12 cellular contexts compared by ENCODE assay signal in the genomic region with DNA sequence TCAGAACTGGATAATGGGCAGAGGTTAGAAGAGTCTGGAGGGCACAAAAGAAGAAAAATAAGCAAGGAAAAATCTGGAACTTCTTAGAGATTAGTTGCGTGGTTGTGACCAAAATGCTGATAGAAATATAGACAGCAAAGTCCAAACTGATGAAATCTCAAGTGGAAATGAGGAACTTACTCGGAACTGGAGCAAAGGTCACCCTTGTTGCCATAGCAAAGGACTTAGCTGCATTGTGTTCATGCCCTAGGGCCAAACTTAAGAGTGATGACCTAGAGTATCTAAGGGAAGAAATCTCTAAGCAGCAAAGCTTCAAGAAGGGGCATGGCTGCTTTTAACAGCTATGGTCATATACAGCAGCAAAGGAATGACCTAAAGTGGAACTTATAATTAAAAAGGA.
DNase-seq lines count a peak whose midpoint lies in the region; TF ChIP-seq lines count a peak whose summit lies in the region.
"Had no signal": no experiment of that assay in that cellular context is flagged by ENCODE, and none has a peak within 500 bp of the region (broad histone marks: within the 10 kb centered on the region; RNA-seq: fewer than 3 reads in every experiment).

No MANE protein-coding gene starts in this region.

- H3K4me3 ChIP-seq in fibroblast of villous mesenchyme (ENCODE audit: low read depth, low read length), result no peak overlapping the region
- H3K4me3 ChIP-seq: heart right ventricle, thyroid gland had no signal

- no peaks in the 10 kb centered on the region for H3K4me1 Mint-ChIP-seq in activated naive CD4-positive, alpha-beta T cell treated with anti-CD3 and anti-CD28 coated beads, Interleukin-2, amount 10 ng/mL, durations not matched to agents 7 days and 5 days
- no peaks in the 10 kb centered on the region for H3K4me1 Mint-ChIP-seq in activated naive CD4-positive, alpha-beta T cell treated with anti-CD3 and anti-CD28 coated beads for 36 hours (ENCODE audit: low read depth)
- H3K4me1 Mint-ChIP-seq: activated CD4-positive, alpha-beta memory T cell treated with anti-CD3 and anti-CD28 coated beads, Interleukin-2, amount 10 ng/mL, durations not matched to agents 7 days and 5 days had no signal

- H3K27ac Mint-ChIP-seq in activated naive CD4-positive, alpha-beta T cell treated with anti-CD3 and anti-CD28 coated beads, Interleukin-2, amount 10 ng/mL, durations not matched to agents 7 days and 5 days, result no peak overlapping the region
- no peak overlapping the region for H3K27ac Mint-ChIP-seq in activated naive CD4-positive, alpha-beta T cell treated with anti-CD3 and anti-CD28 coated beads for 36 hours
- H3K27ac Mint-ChIP-seq: activated CD4-positive, alpha-beta memory T cell treated with anti-CD3 and anti-CD28 coated beads, Interleukin-2, amount 10 ng/mL, durations not matched to agents 7 days and 5 days had no signal

- no peaks in the 10 kb centered on the region for H3K27me3 Mint-ChIP-seq in activated naive CD4-positive, alpha-beta T cell treated with anti-CD3 and anti-CD28 coated beads, Interleukin-2, amount 10 ng/mL, durations not matched to agents 7 days and 5 days
- no peaks in the 10 kb centered on the region for H3K27me3 Mint-ChIP-seq in activated naive CD4-positive, alpha-beta T cell treated with anti-CD3 and anti-CD28 coated beads for 36 hours (ENCODE audit: low read depth)
- H3K27me3 Mint-ChIP-seq: activated CD4-positive, alpha-beta memory T cell treated with anti-CD3 and anti-CD28 coated beads, Interleukin-2, amount 10 ng/mL, durations not matched to agents 7 days and 5 days had no signal

- H3K9me3 Mint-ChIP-seq in activated naive CD4-positive, alpha-beta T cell treated with anti-CD3 and anti-CD28 coated beads, Interleukin-2, amount 10 ng/mL, durations not matched to agents 7 days and 5 days, result no peaks in the 10 kb centered on the region
- peaks cover 1% of the 10 kb centered on the region for H3K9me3 Mint-ChIP-seq in activated naive CD4-positive, alpha-beta T cell treated with anti-CD3 and anti-CD28 coated beads for 36 hours

- intact Hi-C loops in activated naive CD4-positive, alpha-beta T cell treated with anti-CD3 and anti-CD28 coated beads for 36 hours (cut with micrococcal nuclease), result no loop called here

- no peak overlapping the region for H3K4me3 Mint-ChIP-seq in activated naive CD4-positive, alpha-beta T cell treated with anti-CD3 and anti-CD28 coated beads, Interleukin-2, amount 10 ng/mL, durations not matched to agents 7 days and 5 days
- no peak overlapping the region for H3K4me3 Mint-ChIP-seq in activated naive CD4-positive, alpha-beta T cell treated with anti-CD3 and anti-CD28 coated beads for 36 hours
- H3K4me3 Mint-ChIP-seq: activated CD4-positive, alpha-beta memory T cell treated with anti-CD3 and anti-CD28 coated beads, Interleukin-2, amount 10 ng/mL, durations not matched to agents 7 days and 5 days had no signal

- CTCF ChIA-PET in activated naive CD4-positive, alpha-beta T cell treated with anti-CD3 and anti-CD28 coated beads, Interleukin-2, amount 10 ng/mL, durations not matched to agents 7 days and 5 days (lab: Charles Lee), result no interaction called here
- CTCF ChIA-PET in activated naive CD4-positive, alpha-beta T cell treated with anti-CD3 and anti-CD28 coated beads for 36 hours (lab: Charles Lee), result no interaction called here

- no peak for TF ChIP-seq CTCF in fibroblast of villous mesenchyme (IDR thresholded peaks at IDR 0.05; ENCODE audit: insufficient read depth, low read depth, low read length)

- no peaks in the 10 kb centered on the region for H3K36me3 Mint-ChIP-seq in activated naive CD4-positive, alpha-beta T cell treated with anti-CD3 and anti-CD28 coated beads, Interleukin-2, amount 10 ng/mL, durations not matched to agents 7 days and 5 days
- peaks cover 10% of the 10 kb centered on the region for H3K36me3 Mint-ChIP-seq in activated naive CD4-positive, alpha-beta T cell treated with anti-CD3 and anti-CD28 coated beads for 36 hours (ENCODE audit: low read depth)

- DNase-seq in DMS 273 (lab: John Stamatoyannopoulos, UW; ENCODE audit: unreplicated experiment) (peak; percentile 5), DMS 273 treated with DMSO at 0.1 percent for 48 hours (lab: John Stamatoyannopoulos, UW) (no peak), T1000 (lab: John Stamatoyannopoulos, UW) (peak; percentile 49), fibroblast of villous mesenchyme (ENCODE audit: low read depth) (peak; percentile 16), stromal cell of bone marrow (ENCODE audit: low read depth) (peak; percentile 38), OCI-M2 (lab: John Stamatoyannopoulos, UW; ENCODE audit: unreplicated experiment) (no peak)
- no peak for DNase-seq in activated naive CD4-positive, alpha-beta T cell treated with anti-CD3 and anti-CD28 coated beads, Interleukin-2, amount 10 ng/mL, durations not matched to agents 7 days and 5 days
- DNase-seq in activated naive CD4-positive, alpha-beta T cell treated with anti-CD3 and anti-CD28 coated beads for 36 hours, result no peak
- DNase-seq: activated CD4-positive, alpha-beta memory T cell treated with anti-CD3 and anti-CD28 coated beads, Interleukin-2, amount 10 ng/mL, durations not matched to agents 7 days and 5 days; heart right ventricle; NCI-H1417 had no signal

Comparison
In these comparisons a context has a peak if more than half of its experiments do, and no peak if none do; other contexts are left out.
1. DNase-seq: peak in DMS 273 (single experiment), T1000 (single experiment), fibroblast of villous mesenchyme (single experiment) and stromal cell of bone marrow (single experiment); none in DMS 273 treated with DMSO at 0.1 percent for 48 hours (single experiment), activated naive CD4-positive, alpha-beta T cell treated with anti-CD3 and anti-CD28 coated beads, Interleukin-2, amount 10 ng/mL, durations not matched to agents 7 days and 5 days (single experiment), OCI-M2 (single experiment) and activated naive CD4-positive, alpha-beta T cell treated with anti-CD3 and anti-CD28 coated beads for 36 hours (single experiment).